9 cellular contexts compared by ENCODE assay signal in the genomic region with DNA sequence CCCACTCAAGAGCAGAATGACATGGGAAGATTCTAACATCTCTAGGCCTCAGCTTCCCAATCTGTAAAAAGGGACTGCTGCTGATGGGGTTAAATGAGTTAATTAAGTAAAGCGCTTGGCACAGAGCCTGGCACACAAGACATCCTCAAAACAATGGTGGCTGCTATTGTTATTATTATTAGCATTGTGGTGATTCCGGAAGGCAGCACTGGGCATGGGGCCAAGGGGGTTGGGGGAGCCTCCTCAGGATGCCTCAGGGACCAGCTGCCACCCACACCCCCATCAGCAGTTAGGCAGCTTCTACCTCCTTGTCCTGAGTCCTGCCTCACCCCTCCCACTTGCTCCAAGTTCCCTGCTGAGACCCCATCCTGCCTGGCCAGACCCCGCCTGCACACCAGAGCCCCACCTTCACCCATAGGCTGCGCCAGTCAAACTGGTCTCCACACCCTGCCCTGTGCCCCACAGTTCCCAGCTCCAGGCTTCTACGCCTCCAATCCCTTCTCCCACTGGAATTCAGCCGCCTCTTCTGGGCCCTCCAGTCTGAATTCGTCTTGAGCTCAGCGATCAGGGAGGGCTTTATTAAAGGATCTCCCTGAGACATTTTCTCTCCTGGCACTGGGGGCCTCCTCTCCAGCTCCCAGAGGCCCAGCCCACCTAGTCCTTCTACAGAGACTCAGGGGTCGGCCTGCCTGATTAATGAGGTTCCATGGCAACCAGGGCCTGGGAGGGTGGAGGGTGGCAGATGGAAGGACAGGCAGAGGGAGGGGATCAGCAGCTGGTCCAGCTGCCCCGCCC. TPM values are rescaled to one million over a fixed set of nuclear protein-coding genes. Genes with fewer than 3 reads are reported as not detected.
DNase-seq lines count a peak whose midpoint lies in the region; ATAC-seq and TF ChIP-seq lines count a peak whose summit lies in the region.
"Had no signal": no experiment of that assay in that cellular context is flagged by ENCODE, and none has a peak within 500 bp of the region (broad histone marks: within the 10 kb centered on the region; RNA-seq: fewer than 3 reads in every experiment).

No MANE protein-coding gene starts in this region.

- no peak overlapping the region for H2BK15ac ChIP-seq in IMR-90 (ENCODE audit: low read depth, low read length)

- POLR2A ChIA-PET in IMR-90 (lab: Charles Lee; ENCODE audit: unreplicated experiment), result no interaction called here

- no peak for DNase-seq in CD4-positive, CD25-positive, alpha-beta regulatory T cell
- DNase-seq in IMR-90 (no peak), left kidney (ENCODE audit: low read depth, low spot score) (peak; percentile 72), pons (ENCODE audit: low spot score) (no peak), posterior vena cava (ENCODE audit: low spot score) (no peak)
- DNase-seq in activated CD4-positive, CD25-positive, alpha-beta regulatory T cell treated with anti-CD3 and anti-CD28 coated beads, Interleukin-2, amount 50 U/mL, for 72 hours, result no peak
- DNase-seq in stimulated activated CD4-positive, alpha-beta T cell treated with anti-CD3 and anti-CD28 coated beads, Interleukin-15, amount 100 ng/mL, for 24 hours, result no peak

- H3K4me1 Mint-ChIP-seq in CD4-positive, CD25-positive, alpha-beta regulatory T cell, result peaks cover 0 to 44% (median 27%) of the 10 kb centered on the region in 4 donors

- TF ChIP-seq RAD21 in IMR-90 (IDR thresholded peaks at IDR 0.05; ENCODE audit: low read length), result no peak

- in situ Hi-C loops in IMR-90 (cut with MboI; ENCODE audit: low sequenced_read_pairs), result no loop called here

- TF ChIP-seq CTCF in IMR-90 (conservative IDR thresholded peaks at IDR 0.05; ENCODE audit: low read depth, low read length), result no peak
- TF ChIP-seq CTCF in WI38 (IDR thresholded peaks at IDR 0.05; ENCODE audit: low read depth, low read length), result no peak

- no peak overlapping the region for H2BK120ac ChIP-seq in IMR-90 (ENCODE audit: low read depth, low read length)

- H3K9me1 ChIP-seq in IMR-90 (ENCODE audit: insufficient read depth, low read length), result peaks cover 22% of the 10 kb centered on the region; the same call in 1 of the 2 replicates

- no peak overlapping the region for H4K91ac ChIP-seq in IMR-90 (ENCODE audit: insufficient read depth, low read depth, low read length)

- H3K9ac ChIP-seq in IMR-90 (ENCODE audit: low read depth, low read length), result peak overlapping the region; percentile 81; the same call in 1 of the 2 replicates

- no peaks in the 10 kb centered on the region for H3K9me3 Mint-ChIP-seq in CD4-positive, CD25-positive, alpha-beta regulatory T cell

- no peak overlapping the region; the same call in 1 of the 2 replicates for H3K4ac ChIP-seq in IMR-90 (ENCODE audit: low read depth, low read length)

- dilution Hi-C loops in IMR-90 (cut with HindIII; ENCODE audit: low sequenced_read_pairs, unreplicated experiment), result no loop called here

- peak overlapping the region in 1 of 2 experiments; percentile 27; a peak in 1 of 4 replicates for H4K8ac ChIP-seq in IMR-90 (ENCODE audit: low read depth in 2 of 2, low read length in 2 of 2)

- no peak overlapping the region for H2BK5ac ChIP-seq in IMR-90 (ENCODE audit: low read depth, low read length, poor library complexity, severe bottlenecking)

- CTCF ChIA-PET in IMR-90 (lab: Yijun Ruan, JAX), result interaction anchor here (0.6 kb wide), 1 partner anchor 395 kb away, joined by 3 read pairs; no protein-coding TSS in a partner anchor

- peak overlapping the region; percentile 23; the same call in 1 of the 2 replicates for H3K4me2 ChIP-seq in IMR-90 (ENCODE audit: low read depth, low read length)

- H4K20me1 ChIP-seq in IMR-90 (ENCODE audit: insufficient read depth, low read length), result peaks cover 24% of the 10 kb centered on the region

- H2AK5ac ChIP-seq in IMR-90 (ENCODE audit: low read depth, low read length), result no peak overlapping the region

- peak overlapping the region; percentile 38 to 80 (median 58) for H3K27ac Mint-ChIP-seq in CD4-positive, CD25-positive, alpha-beta regulatory T cell

- peak overlapping the region; percentile 60 for H3K27ac ChIP-seq in CD4-positive, CD25-positive, alpha-beta regulatory T cell (ENCODE audit: insufficient read depth, low read length, poor library complexity, severe bottlenecking)
- H3K27ac ChIP-seq in IMR-90 (ENCODE audit: insufficient read depth, low read length), result no peak overlapping the region; the same call in 1 of the 2 replicates

- H3K4me1 ChIP-seq in CD4-positive, CD25-positive, alpha-beta regulatory T cell (ENCODE audit: control insufficient read depth, insufficient read depth, low read length, poor library complexity, severe bottlenecking), result peaks cover 21% of the 10 kb centered on the region
- peaks cover 11% of the 10 kb centered on the region for H3K4me1 ChIP-seq in IMR-90 (ENCODE audit: control insufficient read depth, insufficient read depth, low read length)

- H3K36me3 ChIP-seq in CD4-positive, CD25-positive, alpha-beta regulatory T cell (ENCODE audit: control insufficient read depth, insufficient read depth, low read length), result no peaks in the 10 kb centered on the region
- no peaks in the 10 kb centered on the region for H3K36me3 ChIP-seq in IMR-90 (ENCODE audit: control insufficient read depth, insufficient read depth, low read length)

- peaks cover 7 to 48% of the 10 kb centered on the region in 2 experiments; a peak in 2 of 4 replicates for H3K79me1 ChIP-seq in IMR-90 (ENCODE audit: low read depth in 1 of 2, low read length in 2 of 2)

- no peaks in the 10 kb centered on the region for H3K27me3 Mint-ChIP-seq in CD4-positive, CD25-positive, alpha-beta regulatory T cell

- ATAC-seq in CD4-positive, CD25-positive, alpha-beta regulatory T cell (ENCODE audit: low read depth in 2 of 2), result no peak
- ATAC-seq in IMR-90 (ENCODE audit: low read depth), result no peak

- H3K18ac ChIP-seq in IMR-90 (ENCODE audit: low read depth, low read length), result no peak overlapping the region

- H3K9me3 ChIP-seq in CD4-positive, CD25-positive, alpha-beta regulatory T cell (ENCODE audit: control insufficient read depth in 2 of 2, low read length in 2 of 2), result no peaks in the 10 kb centered on the region
- H3K9me3 ChIP-seq in IMR-90 (ENCODE audit: control insufficient read depth, insufficient read depth, low read length), result no peaks in the 10 kb centered on the region

- H3K36me3 Mint-ChIP-seq in CD4-positive, CD25-positive, alpha-beta regulatory T cell, result no peaks in the 10 kb centered on the region

- no peak overlapping the region for H3K14ac ChIP-seq in IMR-90 (replicated peaks; ENCODE audit: low read depth, low read length)

- H2BK20ac ChIP-seq in IMR-90 (ENCODE audit: low read depth, low read length), result no peak overlapping the region

- no peak overlapping the region for H3K4me3 ChIP-seq in CD4-positive, CD25-positive, alpha-beta regulatory T cell (ENCODE audit: low read depth, low read length)
- H3K4me3 ChIP-seq in IMR-90 (ENCODE audit: insufficient read depth, low read depth, low read length) (no peak overlapping the region), WI38 (ENCODE audit: low read depth, low read length) (peak overlapping the region; percentile 62)

- H3K56ac ChIP-seq in IMR-90 (ENCODE audit: extremely low read depth, insufficient read depth, low read length), result no peak overlapping the region

- 40% methylated on average over 3 of the region's 10 CpGs; no CpG with 5 or more reads in 1 of the 2 experiments for WGBS in IMR-90 (ENCODE audit: extremely low coverage in 2 of 2, insufficient read length in 1 of 2), 2 experiments

- no TSS peak for BruUV-seq in IMR-90 (replicated peaks; lab: Mats Ljungman, UMichigan)

- peak overlapping the region; percentile 38 to 91 (median 80) for H3K4me3 Mint-ChIP-seq in CD4-positive, CD25-positive, alpha-beta regulatory T cell

- intact Hi-C loops in IMR-90 (cut with micrococcal nuclease), result loop anchor here (1.0 kb wide), 1 partner anchor 36 kb away; a partner anchor contains a TSS
- intact Hi-C loops in posterior vena cava (cut with DNase I), result no loop called here

- H2AK9ac ChIP-seq in IMR-90 (replicated peaks; ENCODE audit: low read depth, low read length, poor library complexity), result peak overlapping the region; percentile 31

- no peak for TF ChIP-seq POLR2A in IMR-90 (IDR thresholded peaks at IDR 0.05; ENCODE audit: low read depth, low read length)

- H3K27me3 ChIP-seq in CD4-positive, CD25-positive, alpha-beta regulatory T cell (ENCODE audit: control insufficient read depth, insufficient read depth, low read length), result no peaks in the 10 kb centered on the region
- H3K27me3 ChIP-seq in IMR-90 (ENCODE audit: control insufficient read depth, insufficient read depth, low read length), result no peaks in the 10 kb centered on the region

- H4K5ac ChIP-seq in IMR-90 (ENCODE audit: low read depth, low read length), result no peak overlapping the region

- peak overlapping the region; percentile 88 for H2AFZ ChIP-seq in IMR-90 (replicated peaks; ENCODE audit: low read length, poor library complexity)

- H3K23ac ChIP-seq in IMR-90 (ENCODE audit: low read depth, low read length), result no peak overlapping the region

RNA-seq across cellular contexts. Expression of a gene that starts 1.5 kb away (rescaled TPM):
- total RNA-seq in CD4-positive, CD25-positive, alpha-beta regulatory T cell, result 3.1 TPM
- 1 to 10 TPM in 1 of 4 donors, under 1 TPM in 3; 0.48 to 2.4 (median 0.85) TPM for polyA plus RNA-seq in CD4-positive, CD25-positive, alpha-beta regulatory T cell
- total RNA-seq in IMR-90 (2012; rRNA removed) (10.6 and 10.9 TPM in 2 replicates), posterior vena cava (1 to 10 TPM; 2.0 to 2.2 TPM)
- polyA plus RNA-seq in IMR-90 (2012; rRNA removed), result 14.0 and 14.6 TPM in 2 replicates
- polyA plus RNA-seq in IMR-90 (2012; cell fraction: cytosol; rRNA removed), result 9.9 and 10.2 TPM in 2 replicates
- polyA plus RNA-seq in IMR-90 (2012; cell fraction: nucleus; rRNA removed; ENCODE audit: low replicate concordance), result 13.7 and 30.1 TPM in 2 replicates

RNA-seq across cellular contexts. Expression of a gene that starts 10.5 kb away (rescaled TPM):
- total RNA-seq in CD4-positive, CD25-positive, alpha-beta regulatory T cell, result 15.6 TPM
- polyA plus RNA-seq in CD4-positive, CD25-positive, alpha-beta regulatory T cell, result 1 to 10 TPM; 3.0 to 6.3 (median 3.6) TPM
- total RNA-seq in IMR-90 (2012; rRNA removed) (8.6 and 10.0 TPM in 2 replicates), posterior vena cava (10 to 100 TPM; 25.5 to 36.6 TPM)
- polyA plus RNA-seq in IMR-90 (2012; rRNA removed), result 28.4 and 28.5 TPM in 2 replicates
- 15.3 and 20.8 TPM in 2 replicates for polyA plus RNA-seq in IMR-90 (2012; cell fraction: cytosol; rRNA removed)
- polyA plus RNA-seq in IMR-90 (2012; cell fraction: nucleus; rRNA removed; ENCODE audit: low replicate concordance), result 115 and 191 TPM in 2 replicates

RNA-seq across cellular contexts. Expression of a gene that starts 18.0 kb away (rescaled TPM):
- 2.0 TPM for total RNA-seq in CD4-positive, CD25-positive, alpha-beta regulatory T cell
- 10 to 100 TPM in 1 of 4 donors, 1 to 10 TPM in 3; 7.1 to 11.6 (median 8.6) TPM for polyA plus RNA-seq in CD4-positive, CD25-positive, alpha-beta regulatory T cell
- 0.18 and 0.28 TPM in 2 replicates for total RNA-seq in IMR-90 (2012; rRNA removed)
- 0.43 and 0.49 TPM in 2 replicates for polyA plus RNA-seq in IMR-90 (2012; rRNA removed)
- polyA plus RNA-seq in IMR-90 (2012; cell fraction: cytosol; rRNA removed), result 0.40 and 1.1 TPM in 2 replicates
- polyA plus RNA-seq in IMR-90 (2012; cell fraction: nucleus; rRNA removed; ENCODE audit: low replicate concordance), result 0.15 and 0.73 TPM in 2 replicates
- 1 to 10 TPM; 1.2 to 1.4 TPM for total RNA-seq in posterior vena cava

RNA-seq across cellular contexts. Expression of a gene that starts 22.6 kb away (rescaled TPM):
- not detected for total RNA-seq in CD4-positive, CD25-positive, alpha-beta regulatory T cell
- under 1 TPM in 1 of 4 donors, not detected in 3; 0.41 TPM for polyA plus RNA-seq in CD4-positive, CD25-positive, alpha-beta regulatory T cell
- total RNA-seq in IMR-90 (2012; rRNA removed) (under 0.01 TPM in 2 replicates), posterior vena cava (not detected)
- 0.16 and 0.19 TPM in 2 replicates for polyA plus RNA-seq in IMR-90 (2012; rRNA removed)
- 0.17 and 0.19 TPM in 2 replicates for polyA plus RNA-seq in IMR-90 (2012; cell fraction: cytosol; rRNA removed)
- polyA plus RNA-seq in IMR-90 (2012; cell fraction: nucleus; rRNA removed; ENCODE audit: low replicate concordance), result 0.08 and 0.11 TPM in 2 replicates
- total RNA-seq: bronchial epithelial cell had no signal

RNA-seq across cellular contexts. Expression of a gene that starts 35.4 kb away (rescaled TPM):
- 5.3 TPM for total RNA-seq in CD4-positive, CD25-positive, alpha-beta regulatory T cell
- polyA plus RNA-seq in CD4-positive, CD25-positive, alpha-beta regulatory T cell, result 10 to 100 TPM; 10.7 to 14.5 (median 11.8) TPM
- total RNA-seq in IMR-90 (2012; rRNA removed), result 2.2 and 3.6 TPM in 2 replicates
- 7.1 TPM in 2 replicates for polyA plus RNA-seq in IMR-90 (2012; rRNA removed)
- 4.9 and 10.3 TPM in 2 replicates for polyA plus RNA-seq in IMR-90 (2012; cell fraction: cytosol; rRNA removed)
- 2.7 and 4.5 TPM in 2 replicates for polyA plus RNA-seq in IMR-90 (2012; cell fraction: nucleus; rRNA removed; ENCODE audit: low replicate concordance)
- 1 to 10 TPM; 5.2 to 9.0 TPM for total RNA-seq in posterior vena cava
